ENCODE assay signal across 21 cellular contexts in genomic region chr15:88612186-88612796, GRCh38.
"Had no signal": no experiment of that assay in that cellular context is flagged by ENCODE, and none has a peak within 500 bp of the region (broad histone marks: within the 10 kb centered on the region; RNA-seq: fewer than 3 reads in every experiment).

No MANE protein-coding gene starts in this region.

- H3K27ac Mint-ChIP-seq: activated B cell treated with CpG ODN at 0.5 μM for 24 hours; activated CD8-positive, alpha-beta memory T cell treated with anti-CD3 and anti-CD28 coated beads, Interleukin-2, amount 10 ng/mL, durations not matched to agents 7 days and 5 days; activated CD8-positive, alpha-beta T cell treated with anti-CD3 and anti-CD28 coated beads, Interleukin-2, amount 10 ng/mL, durations not matched to agents 7 days and 5 days; activated naive CD4-positive, alpha-beta T cell treated with anti-CD3 and anti-CD28 coated beads, Interleukin-2, amount 50 U/mL, for 72 hours; activated T-helper 2 cell treated with anti-CD3 and anti-CD28 coated beads, Interferon-gamma antibody, Interleukin-2, Interleukin-4, amounts not matched to agents 10 μg/mL and 5 μg/mL and 100 μg/mL, durations not matched to agents 14 hours and 24 hours and 36 hours; memory B cell; natural killer cell; T-helper 17 cell had no signal

- H3K36me3 Mint-ChIP-seq: activated CD8-positive, alpha-beta memory T cell treated with anti-CD3 and anti-CD28 coated beads, Interleukin-2, amount 10 ng/mL, durations not matched to agents 7 days and 5 days; memory B cell; natural killer cell had no signal

- H3K4me1 ChIP-seq: colonic mucosa, tibial artery had no signal

- H3K4me3 Mint-ChIP-seq: activated B cell treated with CpG ODN at 0.5 μM for 24 hours; activated CD8-positive, alpha-beta memory T cell treated with anti-CD3 and anti-CD28 coated beads, Interleukin-2, amount 10 ng/mL, durations not matched to agents 7 days and 5 days; activated CD8-positive, alpha-beta T cell treated with anti-CD3 and anti-CD28 coated beads, Interleukin-2, amount 10 ng/mL, durations not matched to agents 7 days and 5 days; memory B cell; natural killer cell; T-helper 17 cell had no signal

- H3K9me3 ChIP-seq: body of pancreas, colonic mucosa, gastroesophageal sphincter, spleen, suprapubic skin, tibial artery had no signal

- H3K27ac ChIP-seq: body of pancreas, colonic mucosa, dorsolateral prefrontal cortex, gastroesophageal sphincter, spleen, suprapubic skin, tibial artery had no signal

- H3K4me3 ChIP-seq: body of pancreas, colonic mucosa, dorsolateral prefrontal cortex, gastroesophageal sphincter, spleen, suprapubic skin, tibial artery had no signal

- ATAC-seq: activated CD8-positive, alpha-beta memory T cell treated with anti-CD3 and anti-CD28 coated beads, Interleukin-2, amount 10 ng/mL, durations not matched to agents 7 days and 5 days; activated CD8-positive, alpha-beta T cell treated with anti-CD3 and anti-CD28 coated beads, Interleukin-2, amount 10 ng/mL, durations not matched to agents 7 days and 5 days; activated naive CD4-positive, alpha-beta T cell treated with anti-CD3 and anti-CD28 coated beads, Interleukin-2, amount 50 U/mL, for 72 hours; body of pancreas; gastroesophageal sphincter; natural killer cell; right cardiac atrium; T-helper 17 cell had no signal

- H3K9me3 Mint-ChIP-seq: activated B cell treated with CpG ODN at 0.5 μM for 24 hours; activated naive CD4-positive, alpha-beta T cell treated with anti-CD3 and anti-CD28 coated beads, Interleukin-2, amount 50 U/mL, for 72 hours; activated T-helper 2 cell treated with anti-CD3 and anti-CD28 coated beads, Interferon-gamma antibody, Interleukin-2, Interleukin-4, amounts not matched to agents 10 μg/mL and 5 μg/mL and 100 μg/mL, durations not matched to agents 14 hours and 24 hours and 36 hours; memory B cell; natural killer cell had no signal

- DNase-seq: activated B cell treated with CpG ODN at 0.5 μM for 24 hours; activated CD8-positive, alpha-beta memory T cell treated with anti-CD3 and anti-CD28 coated beads, Interleukin-2, amount 10 ng/mL, durations not matched to agents 7 days and 5 days; activated CD8-positive, alpha-beta T cell treated with anti-CD3 and anti-CD28 coated beads, Interleukin-2, amount 10 ng/mL, durations not matched to agents 7 days and 5 days; activated T-cell treated with anti-CD3 and anti-CD28 coated beads, Interleukin-2, amount 50 U/mL, for 48 hours; body of pancreas; colonic mucosa; dorsolateral prefrontal cortex; effector memory CD4-positive, alpha-beta T cell; hippocampal formation; natural killer cell; right cardiac atrium; spleen; stimulated activated naive CD4-positive, alpha-beta T cell; T-helper 17 cell; T1000; tibial artery had no signal

- H3K36me3 ChIP-seq: colonic mucosa, gastroesophageal sphincter, spleen, suprapubic skin, tibial artery had no signal

- H3K4me1 Mint-ChIP-seq: memory B cell, natural killer cell had no signal
